17 cellular contexts compared by ENCODE assay signal in genomic region chr10:670990-671389, GRCh38. TPM values are rescaled to one million over a fixed set of nuclear protein-coding genes. Genes with fewer than 3 reads are reported as not detected.
DNase-seq lines count a peak whose midpoint lies in the region; ATAC-seq and TF ChIP-seq lines count a peak whose summit lies in the region.
"Had no signal": no experiment of that assay in that cellular context is flagged by ENCODE, and none has a peak within 500 bp of the region (broad histone marks: within the 10 kb centered on the region; RNA-seq: fewer than 3 reads in every experiment).

No MANE protein-coding gene starts in this region.

- H3F3A ChIP-seq in neural progenitor cell (ENCODE audit: low read depth) = peaks cover 40% of the 10 kb centered on the region

- TF ChIP-seq CTCF in WTC11 (IDR thresholded peaks at IDR 0.05) (no peak), neural progenitor cell (IDR thresholded peaks at IDR 0.05) (no peak), testis (IDR thresholded peaks at IDR 0.05) (no peak)

- H3K4me3 Mint-ChIP-seq in WTC11 (no peak overlapping the region), neural progenitor cell (no peak overlapping the region)
- H3K4me3 Mint-ChIP-seq: CD14-positive monocyte; CD8-positive, alpha-beta T cell had no signal

- 47 to 78% methylated on average over 21 to 26 of the region's 26 CpGs for WGBS in testis, 2 donors

- H3K27ac Mint-ChIP-seq in WTC11 (peak overlapping the region; percentile 39; the same call in 1 of the 2 replicates), neural progenitor cell (no peak overlapping the region)
- H3K27ac Mint-ChIP-seq: CD14-positive monocyte; CD8-positive, alpha-beta T cell had no signal

- no peak overlapping the region for H2AFZ ChIP-seq in neural progenitor cell (replicated peaks)

- H3K36me3 ChIP-seq in neural progenitor cell (no peaks in the 10 kb centered on the region), testis (ENCODE audit: low read depth, missing control alignments) (no peaks in the 10 kb centered on the region)
- H3K36me3 ChIP-seq: HAP-1 had no signal

- no peak overlapping the region for H3K9ac ChIP-seq in neural progenitor cell

- peaks cover 92% of the 10 kb centered on the region for H3K79me2 ChIP-seq in neural progenitor cell (ENCODE audit: low read depth)

- H3K36me3 Mint-ChIP-seq in WTC11 = peaks cover 7% of the 10 kb centered on the region
- peaks cover 11% of the 10 kb centered on the region for H3K36me3 Mint-ChIP-seq in neural progenitor cell
- H3K36me3 Mint-ChIP-seq: CD14-positive monocyte; CD8-positive, alpha-beta T cell had no signal

- intact Hi-C loops in testis (cut with DNase I; ENCODE audit: low total_unique reads) = no loop called here

- DNase-seq in WTC11 (ENCODE audit: low spot score) (no peak), islet precursor cell (peak; percentile 26), neural progenitor cell (ENCODE audit: low spot score) (no peak), testis (no peak), DMS79 (lab: John Stamatoyannopoulos, UW) (no peak)
- no peak for DNase-seq in activated CD4-positive, alpha-beta T cell treated with anti-CD3 and anti-CD28 coated beads for 1 hour
- DNase-seq in activated naive CD4-positive, alpha-beta T cell treated with Interleukin-2 at 50 U/mL for 16 hours = no peak
- DNase-seq: CD8-positive, alpha-beta T cell; COR-L47; DMS153; DND-41; GF-D8; GOT3 had no signal

- no peaks in the 10 kb centered on the region for H3K4me1 ChIP-seq in neural progenitor cell
- H3K4me1 ChIP-seq in testis = peaks cover 7% of the 10 kb centered on the region
- H3K4me1 ChIP-seq: HAP-1 had no signal

- peaks cover 71% of the 10 kb centered on the region for H4K20me1 ChIP-seq in neural progenitor cell (ENCODE audit: low read depth)

- H3K27ac ChIP-seq in neural progenitor cell (peak overlapping the region; percentile 67), testis (no peak overlapping the region)
- H3K27ac ChIP-seq: 22Rv1 had no signal

- ATAC-seq in WTC11 = no peak
- ATAC-seq in HG03095 (IDR thresholded peaks at IDR 0.05; ENCODE audit: unreplicated experiment) = no peak
- ATAC-seq: CD8-positive, alpha-beta T cell had no signal

- POLR2A ChIA-PET in WTC11 (lab: Charles Lee) = no interaction called here

- H3K9me3 Mint-ChIP-seq in WTC11 (peaks cover 14% of the 10 kb centered on the region), neural progenitor cell (peaks cover 22% of the 10 kb centered on the region)
- H3K9me3 Mint-ChIP-seq: CD8-positive, alpha-beta T cell had no signal

- peaks cover 4% of the 10 kb centered on the region; the same call in 1 of the 2 replicates for H3K4me1 Mint-ChIP-seq in WTC11
- no peaks in the 10 kb centered on the region for H3K4me1 Mint-ChIP-seq in neural progenitor cell
- H3K4me1 Mint-ChIP-seq: CD14-positive monocyte had no signal

- no peaks in the 10 kb centered on the region for H3K27me3 ChIP-seq in neural progenitor cell
- H3K27me3 ChIP-seq in testis = no peaks in the 10 kb centered on the region

- no peak overlapping the region for H3K4me2 ChIP-seq in neural progenitor cell

- H3K27me3 Mint-ChIP-seq in WTC11 (ENCODE audit: low read depth) = no peaks in the 10 kb centered on the region
- H3K27me3 Mint-ChIP-seq in neural progenitor cell (ENCODE audit: insufficient read depth, low read depth) = no peaks in the 10 kb centered on the region

- no peak for TF ChIP-seq POLR2A in testis (IDR thresholded peaks at IDR 0.05)

- H3K9me3 ChIP-seq in neural progenitor cell (ENCODE audit: low read depth) (no peaks in the 10 kb centered on the region), testis (no peaks in the 10 kb centered on the region)
- H3K9me3 ChIP-seq: HAP-1 had no signal

- no peak overlapping the region for H3K4me3 ChIP-seq in neural progenitor cell
- peak overlapping the region; percentile 36 to 47 for H3K4me3 ChIP-seq in testis
- H3K4me3 ChIP-seq: HAP-1 had no signal

- CTCF ChIA-PET in WTC11 (lab: Charles Lee) = no interaction called here

TF ChIP-seq in WTC11, 78 proteins besides CTCF, POLR2A, EP300 and RAD21 (continues in another document):
- TF ChIP-seq, protein P1, sequence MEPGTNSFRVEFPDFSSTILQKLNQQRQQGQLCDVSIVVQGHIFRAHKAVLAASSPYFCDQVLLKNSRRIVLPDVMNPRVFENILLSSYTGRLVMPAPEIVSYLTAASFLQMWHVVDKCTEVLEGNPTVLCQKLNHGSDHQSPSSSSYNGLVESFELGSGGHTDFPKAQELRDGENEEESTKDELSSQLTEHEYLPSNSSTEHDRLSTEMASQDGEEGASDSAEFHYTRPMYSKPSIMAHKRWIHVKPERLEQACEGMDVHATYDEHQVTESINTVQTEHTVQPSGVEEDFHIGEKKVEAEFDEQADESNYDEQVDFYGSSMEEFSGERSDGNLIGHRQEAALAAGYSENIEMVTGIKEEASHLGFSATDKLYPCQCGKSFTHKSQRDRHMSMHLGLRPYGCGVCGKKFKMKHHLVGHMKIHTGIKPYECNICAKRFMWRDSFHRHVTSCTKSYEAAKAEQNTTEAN (CRISPR knock-in tag; IDR thresholded peaks at IDR 0.05) = no peak
- no peak for TF ChIP-seq HMGA2 (CRISPR knock-in tag; IDR thresholded peaks at IDR 0.05)
- no peak for TF ChIP-seq ZNF425 (CRISPR knock-in tag; conservative IDR thresholded peaks at IDR 0.05)
- TF ChIP-seq ELF4 (CRISPR knock-in tag; IDR thresholded peaks at IDR 0.05; ENCODE audit: low read depth) = no peak
- TF ChIP-seq, protein P2, sequence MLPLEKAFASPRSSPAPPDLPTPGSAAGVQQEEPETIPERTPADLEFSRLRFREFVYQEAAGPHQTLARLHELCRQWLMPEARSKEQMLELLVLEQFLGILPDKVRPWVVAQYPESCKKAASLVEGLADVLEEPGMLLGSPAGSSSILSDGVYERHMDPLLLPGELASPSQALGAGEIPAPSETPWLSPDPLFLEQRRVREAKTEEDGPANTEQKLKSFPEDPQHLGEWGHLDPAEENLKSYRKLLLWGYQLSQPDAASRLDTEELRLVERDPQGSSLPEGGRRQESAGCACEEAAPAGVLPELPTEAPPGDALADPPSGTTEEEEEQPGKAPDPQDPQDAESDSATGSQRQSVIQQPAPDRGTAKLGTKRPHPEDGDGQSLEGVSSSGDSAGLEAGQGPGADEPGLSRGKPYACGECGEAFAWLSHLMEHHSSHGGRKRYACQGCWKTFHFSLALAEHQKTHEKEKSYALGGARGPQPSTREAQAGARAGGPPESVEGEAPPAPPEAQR (CRISPR knock-in tag; IDR thresholded peaks at IDR 0.05) = no peak
- TF ChIP-seq ATF6 (CRISPR knock-in tag; IDR thresholded peaks at IDR 0.05) = no peak
- TF ChIP-seq ATF3 (CRISPR knock-in tag; conservative IDR thresholded peaks at IDR 0.05) = no peak
- no peak for TF ChIP-seq SMAD4 (CRISPR knock-in tag; IDR thresholded peaks at IDR 0.05)
- TF ChIP-seq ZNF138 (CRISPR knock-in tag; conservative IDR thresholded peaks at IDR 0.05) = no peak

RNA-seq across cellular contexts. Expression of gene DIP2C, which starts 18.5 kb away (rescaled TPM):
- 10.9 to 11.0 TPM (median 11.0 TPM) in 3 replicates for total RNA-seq in WTC11 (2021)
- total RNA-seq in neural progenitor cell (ENCODE audit: low replicate concordance) = 10.1 and 12.2 TPM in 2 replicates
- total RNA-seq in testis = 10 to 100 TPM; 30.1 to 43.4 TPM
- 14.9 TPM for polyA plus RNA-seq in testis (ENCODE audit: insufficient read depth, low read depth, low replicate concordance)
- polyA plus RNA-seq: CD14-positive monocyte had no signal
